1 cellular context compared by ENCODE assay signal in the genomic region with DNA sequence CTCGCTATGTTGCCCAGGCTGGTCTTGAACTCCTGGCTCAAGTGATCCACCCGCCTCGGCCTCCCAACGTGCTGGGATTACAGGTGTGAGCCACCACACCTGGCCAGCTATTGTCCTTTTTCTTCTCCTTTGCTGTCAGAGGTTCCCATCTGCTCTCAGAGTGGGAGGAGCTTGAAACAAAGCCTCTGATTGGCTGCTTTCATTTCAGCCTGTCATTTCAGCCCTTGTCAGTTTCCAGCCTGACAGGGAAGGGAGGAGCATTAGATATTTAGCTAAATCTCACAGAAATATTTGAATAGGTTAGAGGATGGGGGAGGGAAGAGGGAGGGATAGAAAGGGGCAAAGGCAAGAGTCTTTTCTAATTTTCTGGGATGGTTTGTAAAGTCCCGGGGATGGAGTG.
TF ChIP-seq lines count a peak whose summit lies in the region.

No MANE protein-coding gene starts in this region.

TF ChIP-seq in GM23338, 12 proteins besides CTCF, POLR2A, EP300 and RAD21 (continued from another document):
- TF ChIP-seq, protein P1, sequence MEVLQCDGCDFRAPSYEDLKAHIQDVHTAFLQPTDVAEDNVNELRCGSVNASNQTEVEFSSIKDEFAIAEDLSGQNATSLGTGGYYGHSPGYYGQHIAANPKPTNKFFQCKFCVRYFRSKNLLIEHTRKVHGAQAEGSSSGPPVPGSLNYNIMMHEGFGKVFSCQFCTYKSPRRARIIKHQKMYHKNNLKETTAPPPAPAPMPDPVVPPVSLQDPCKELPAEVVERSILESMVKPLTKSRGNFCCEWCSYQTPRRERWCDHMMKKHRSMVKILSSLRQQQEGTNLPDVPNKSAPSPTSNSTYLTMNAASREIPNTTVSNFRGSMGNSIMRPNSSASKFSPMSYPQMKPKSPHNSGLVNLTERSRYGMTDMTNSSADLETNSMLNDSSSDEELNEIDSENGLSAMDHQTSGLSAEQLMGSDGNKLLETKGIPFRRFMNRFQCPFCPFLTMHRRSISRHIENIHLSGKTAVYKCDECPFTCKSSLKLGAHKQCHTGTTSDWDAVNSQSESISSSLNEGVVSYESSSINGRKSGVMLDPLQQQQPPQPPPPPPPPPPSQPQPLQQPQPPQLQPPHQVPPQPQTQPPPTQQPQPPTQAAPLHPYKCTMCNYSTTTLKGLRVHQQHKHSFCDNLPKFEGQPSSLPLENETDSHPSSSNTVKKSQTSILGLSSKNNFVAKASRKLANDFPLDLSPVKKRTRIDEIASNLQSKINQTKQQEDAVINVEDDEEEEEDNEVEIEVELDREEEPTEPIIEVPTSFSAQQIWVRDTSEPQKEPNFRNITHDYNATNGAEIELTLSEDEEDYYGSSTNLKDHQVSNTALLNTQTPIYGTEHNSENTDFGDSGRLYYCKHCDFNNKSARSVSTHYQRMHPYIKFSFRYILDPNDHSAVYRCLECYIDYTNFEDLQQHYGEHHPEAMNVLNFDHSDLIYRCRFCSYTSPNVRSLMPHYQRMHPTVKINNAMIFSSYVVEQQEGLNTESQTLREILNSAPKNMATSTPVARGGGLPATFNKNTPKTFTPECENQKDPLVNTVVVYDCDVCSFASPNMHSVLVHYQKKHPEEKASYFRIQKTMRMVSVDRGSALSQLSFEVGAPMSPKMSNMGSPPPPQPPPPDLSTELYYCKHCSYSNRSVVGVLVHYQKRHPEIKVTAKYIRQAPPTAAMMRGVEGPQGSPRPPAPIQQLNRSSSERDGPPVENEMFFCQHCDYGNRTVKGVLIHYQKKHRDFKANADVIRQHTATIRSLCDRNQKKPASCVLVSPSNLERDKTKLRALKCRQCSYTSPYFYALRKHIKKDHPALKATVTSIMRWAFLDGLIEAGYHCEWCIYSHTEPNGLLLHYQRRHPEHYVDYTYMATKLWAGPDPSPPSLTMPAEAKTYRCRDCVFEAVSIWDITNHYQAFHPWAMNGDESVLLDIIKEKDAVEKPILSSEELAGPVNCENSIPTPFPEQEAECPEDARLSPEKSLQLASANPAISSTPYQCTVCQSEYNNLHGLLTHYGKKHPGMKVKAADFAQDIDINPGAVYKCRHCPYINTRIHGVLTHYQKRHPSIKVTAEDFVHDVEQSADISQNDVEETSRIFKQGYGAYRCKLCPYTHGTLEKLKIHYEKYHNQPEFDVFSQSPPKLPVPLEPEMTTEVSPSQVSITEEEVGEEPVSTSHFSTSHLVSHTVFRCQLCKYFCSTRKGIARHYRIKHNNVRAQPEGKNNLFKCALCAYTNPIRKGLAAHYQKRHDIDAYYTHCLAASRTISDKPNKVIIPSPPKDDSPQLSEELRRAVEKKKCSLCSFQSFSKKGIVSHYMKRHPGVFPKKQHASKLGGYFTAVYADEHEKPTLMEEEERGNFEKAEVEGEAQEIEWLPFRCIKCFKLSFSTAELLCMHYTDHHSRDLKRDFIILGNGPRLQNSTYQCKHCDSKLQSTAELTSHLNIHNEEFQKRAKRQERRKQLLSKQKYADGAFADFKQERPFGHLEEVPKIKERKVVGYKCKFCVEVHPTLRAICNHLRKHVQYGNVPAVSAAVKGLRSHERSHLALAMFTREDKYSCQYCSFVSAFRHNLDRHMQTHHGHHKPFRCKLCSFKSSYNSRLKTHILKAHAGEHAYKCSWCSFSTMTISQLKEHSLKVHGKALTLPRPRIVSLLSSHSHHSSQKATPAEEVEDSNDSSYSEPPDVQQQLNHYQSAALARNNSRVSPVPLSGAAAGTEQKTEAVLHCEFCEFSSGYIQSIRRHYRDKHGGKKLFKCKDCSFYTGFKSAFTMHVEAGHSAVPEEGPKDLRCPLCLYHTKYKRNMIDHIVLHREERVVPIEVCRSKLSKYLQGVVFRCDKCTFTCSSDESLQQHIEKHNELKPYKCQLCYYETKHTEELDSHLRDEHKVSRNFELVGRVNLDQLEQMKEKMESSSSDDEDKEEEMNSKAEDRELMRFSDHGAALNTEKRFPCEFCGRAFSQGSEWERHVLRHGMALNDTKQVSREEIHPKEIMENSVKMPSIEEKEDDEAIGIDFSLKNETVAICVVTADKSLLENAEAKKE (CRISPR knock-in tag; IDR thresholded peaks at IDR 0.05), result no peak
- TF ChIP-seq, protein P2, sequence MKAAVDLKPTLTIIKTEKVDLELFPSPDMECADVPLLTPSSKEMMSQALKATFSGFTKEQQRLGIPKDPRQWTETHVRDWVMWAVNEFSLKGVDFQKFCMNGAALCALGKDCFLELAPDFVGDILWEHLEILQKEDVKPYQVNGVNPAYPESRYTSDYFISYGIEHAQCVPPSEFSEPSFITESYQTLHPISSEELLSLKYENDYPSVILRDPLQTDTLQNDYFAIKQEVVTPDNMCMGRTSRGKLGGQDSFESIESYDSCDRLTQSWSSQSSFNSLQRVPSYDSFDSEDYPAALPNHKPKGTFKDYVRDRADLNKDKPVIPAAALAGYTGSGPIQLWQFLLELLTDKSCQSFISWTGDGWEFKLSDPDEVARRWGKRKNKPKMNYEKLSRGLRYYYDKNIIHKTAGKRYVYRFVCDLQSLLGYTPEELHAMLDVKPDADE (IDR thresholded peaks at IDR 0.05), result no peak
- no peak for TF ChIP-seq EZH2 (IDR thresholded peaks at IDR 0.05; ENCODE audit: low read depth, unreplicated experiment)
